24 cellular contexts compared by ENCODE assay signal in genomic region chr16:27462846-27463682, GRCh38.
DNase-seq lines count a peak whose midpoint lies in the region; ATAC-seq and TF ChIP-seq lines count a peak whose summit lies in the region.
"Had no signal": no experiment of that assay in that cellular context is flagged by ENCODE, and none has a peak within 500 bp of the region (broad histone marks: within the 10 kb centered on the region; RNA-seq: fewer than 3 reads in every experiment).

No MANE protein-coding gene starts in this region.

- TF ChIP-seq CTCF in CD4-positive, alpha-beta T cell (IDR thresholded peaks at IDR 0.05): no peak

- peak overlapping the region in 3 of 11 experiments; percentile 25 to 62 (median 50); a peak in 7 of 22 replicates for H3K27ac ChIP-seq in BLaER1 treated with 17β-estradiol and CSF1 and Interleukin-3, amounts not matched to agents 10 nM and 100 nM
- H3K27ac ChIP-seq in CD4-positive, alpha-beta T cell (ENCODE audit: low read depth, low read length): peak overlapping the region; percentile 37

- peaks cover 0 to 71% (median 22%) of the 10 kb centered on the region in 11 experiments; a peak in 13 of 22 replicates for H4K20me1 ChIP-seq in BLaER1 treated with 17β-estradiol and CSF1 and Interleukin-3, amounts not matched to agents 10 nM and 100 nM

- H3K4me3 Mint-ChIP-seq in CD4-positive, alpha-beta T cell: peak overlapping the region; percentile 18
- H3K4me3 Mint-ChIP-seq in activated naive CD8-positive, alpha-beta T cell treated with anti-CD3 and anti-CD28 coated beads, Interleukin-2, amount 10 ng/mL, durations not matched to agents 7 days and 5 days: peak overlapping the region; percentile 56
- peak overlapping the region; percentile 79 for H3K4me3 Mint-ChIP-seq in natural killer cell treated with Interleukin-12 subunit alpha and Interleukin-12 subunit beta and Interleukin-15 and Interleukin-18, amount 100 ng/mL, for 72 hours

- H3K27me3 Mint-ChIP-seq in CD4-positive, alpha-beta T cell: no peaks in the 10 kb centered on the region
- H3K27me3 Mint-ChIP-seq in activated naive CD8-positive, alpha-beta T cell treated with anti-CD3 and anti-CD28 coated beads, Interleukin-2, amount 10 ng/mL, durations not matched to agents 7 days and 5 days: no peaks in the 10 kb centered on the region
- no peaks in the 10 kb centered on the region for H3K27me3 Mint-ChIP-seq in natural killer cell treated with Interleukin-12 subunit alpha and Interleukin-12 subunit beta and Interleukin-15 and Interleukin-18, amount 100 ng/mL, for 72 hours

- no peaks in the 10 kb centered on the region for H3K9me3 Mint-ChIP-seq in CD4-positive, alpha-beta T cell
- no peaks in the 10 kb centered on the region for H3K9me3 Mint-ChIP-seq in activated naive CD8-positive, alpha-beta T cell treated with anti-CD3 and anti-CD28 coated beads, Interleukin-2, amount 10 ng/mL, durations not matched to agents 7 days and 5 days
- H3K9me3 Mint-ChIP-seq in natural killer cell treated with Interleukin-12 subunit alpha and Interleukin-12 subunit beta and Interleukin-15 and Interleukin-18, amount 100 ng/mL, for 72 hours: no peaks in the 10 kb centered on the region
- H3K9me3 Mint-ChIP-seq: activated T-helper 2 cell treated with anti-CD3 and anti-CD28 coated beads, Interferon-gamma antibody, Interleukin-2, Interleukin-4, amounts not matched to agents 10 μg/mL and 5 μg/mL and 100 μg/mL, durations not matched to agents 14 hours and 24 hours and 36 hours had no signal

- peaks cover 81 to 97% (median 91%) of the 10 kb centered on the region in 11 experiments for H3K36me3 ChIP-seq in BLaER1 treated with 17β-estradiol and CSF1 and Interleukin-3, amounts not matched to agents 10 nM and 100 nM

- intact Hi-C loops in CD4-positive, alpha-beta T cell (cut with DNase I, micrococcal nuclease): no loop called here

- no peak for ATAC-seq in CD4-positive, alpha-beta T cell (ENCODE audit: poor library complexity)
- no peak for ATAC-seq in activated naive CD8-positive, alpha-beta T cell treated with anti-CD3 and anti-CD28 coated beads, Interleukin-2, amount 10 ng/mL, durations not matched to agents 7 days and 5 days (ENCODE audit: low read depth)
- no peak for ATAC-seq in natural killer cell treated with Interleukin-12 subunit alpha and Interleukin-12 subunit beta and Interleukin-15 and Interleukin-18, amount 100 ng/mL, for 72 hours
- ATAC-seq in HG03457 (IDR thresholded peaks at IDR 0.05; ENCODE audit: unreplicated experiment): no peak
- ATAC-seq: esophagus mucosa, gastroesophageal sphincter, left colon had no signal

- H3K27me3 ChIP-seq in BLaER1 treated with 17β-estradiol and CSF1 and Interleukin-3, amounts not matched to agents 10 nM and 100 nM: no peaks in the 10 kb centered on the region
- no peaks in the 10 kb centered on the region for H3K27me3 ChIP-seq in CD4-positive, alpha-beta T cell (ENCODE audit: control insufficient read depth, insufficient read depth, low read length)
- H3K27me3 ChIP-seq: gastroesophageal sphincter, upper lobe of left lung had no signal

- POLR2A ChIA-PET in CD4-positive, alpha-beta T cell (lab: Charles Lee): interaction anchor here (0.6 to 2.3 kb wide), 8 partner anchors 11 to 351 kb away, joined by 3 to 8 read pairs (median 3); partner anchors contain the start of genes GTF3C1 and KATNIP
- POLR2A ChIA-PET in activated naive CD8-positive, alpha-beta T cell treated with anti-CD3 and anti-CD28 coated beads, Interleukin-2, amount 10 ng/mL, durations not matched to agents 7 days and 5 days (lab: Charles Lee): interaction anchor here (0.8 to 2.4 kb wide), 7 partner anchors 10 to 297 kb away, joined by 3 to 8 read pairs (median 4); partner anchors contain the start of genes GTF3C1, KATNIP and KDM8
- POLR2A ChIA-PET in HEK293T (lab: Yijun Ruan, JAX): no interaction called here

- no peak overlapping the region for H3K4me3 ChIP-seq in BLaER1 treated with 17β-estradiol and CSF1 and Interleukin-3, amounts not matched to agents 10 nM and 100 nM
- H3K4me3 ChIP-seq: gastroesophageal sphincter, upper lobe of left lung had no signal

- H3K9ac ChIP-seq in BLaER1 treated with 17β-estradiol and CSF1 and Interleukin-3, amounts not matched to agents 10 nM and 100 nM: peak overlapping the region in 5 of 11 experiments; percentile 6 to 45 (median 26); a peak in 7 of 22 replicates

- H3K27ac Mint-ChIP-seq in CD4-positive, alpha-beta T cell: peak overlapping the region; percentile 83
- H3K27ac Mint-ChIP-seq in activated naive CD8-positive, alpha-beta T cell treated with anti-CD3 and anti-CD28 coated beads, Interleukin-2, amount 10 ng/mL, durations not matched to agents 7 days and 5 days: peak overlapping the region; percentile 83
- peak overlapping the region; percentile 84 to 94 for H3K27ac Mint-ChIP-seq in natural killer cell treated with Interleukin-12 subunit alpha and Interleukin-12 subunit beta and Interleukin-15 and Interleukin-18, amount 100 ng/mL, for 72 hours

- DNase-seq in CD4-positive, alpha-beta T cell: no peak
- peak; percentile 31 for DNase-seq in activated naive CD8-positive, alpha-beta T cell treated with anti-CD3 and anti-CD28 coated beads, Interleukin-2, amount 10 ng/mL, durations not matched to agents 7 days and 5 days
- DNase-seq in natural killer cell treated with Interleukin-12 subunit alpha and Interleukin-12 subunit beta and Interleukin-15 and Interleukin-18, amount 100 ng/mL, for 72 hours (ENCODE audit: low spot score): no peak
- DNase-seq in HEK293T (ENCODE audit: extremely low spot score): no peak
- no peak for DNase-seq in HuH-7.5 (ENCODE audit: low spot score)
- DNase-seq: AML-193; Calu3; EL; HCEC 1CT; Kasumi-1; left colon; midbrain; NCI-H1092; NCI-H2029 treated with DMSO at 0.1 percent for 48 hours; SHP77; small intestine; stimulated activated CD4-positive, alpha-beta T cell treated with anti-CD3 and anti-CD28 coated beads, Interleukin-2, amount 100 ng/mL, for 48 hours; SW 1271 had no signal

- H3K4me2 ChIP-seq in BLaER1 treated with 17β-estradiol and CSF1 and Interleukin-3, amounts not matched to agents 10 nM and 100 nM: peak overlapping the region in 9 of 11 experiments; percentile 15 to 70 (median 53); a peak in 16 of 22 replicates

- peaks cover 42% of the 10 kb centered on the region for H3K4me1 Mint-ChIP-seq in CD4-positive, alpha-beta T cell (ENCODE audit: low read depth)
- H3K4me1 Mint-ChIP-seq in activated naive CD8-positive, alpha-beta T cell treated with anti-CD3 and anti-CD28 coated beads, Interleukin-2, amount 10 ng/mL, durations not matched to agents 7 days and 5 days: peaks cover 16% of the 10 kb centered on the region
- peaks cover 24 to 49% of the 10 kb centered on the region in 2 donors for H3K4me1 Mint-ChIP-seq in natural killer cell treated with Interleukin-12 subunit alpha and Interleukin-12 subunit beta and Interleukin-15 and Interleukin-18, amount 100 ng/mL, for 72 hours (ENCODE audit: low read depth in 2 of 2)

- CTCF ChIA-PET in CD4-positive, alpha-beta T cell (lab: Charles Lee): interaction anchor here (1.5 kb wide), 1 partner anchor 283 kb away, joined by 4 read pairs; no protein-coding TSS in a partner anchor
- CTCF ChIA-PET in HEK293T (lab: Yijun Ruan, JAX): no interaction called here

- H3K36me3 Mint-ChIP-seq in CD4-positive, alpha-beta T cell (ENCODE audit: low read depth): peaks cover 59% of the 10 kb centered on the region
- H3K36me3 Mint-ChIP-seq in activated naive CD8-positive, alpha-beta T cell treated with anti-CD3 and anti-CD28 coated beads, Interleukin-2, amount 10 ng/mL, durations not matched to agents 7 days and 5 days: peaks cover 39% of the 10 kb centered on the region
- peaks cover 15% of the 10 kb centered on the region for H3K36me3 Mint-ChIP-seq in natural killer cell treated with Interleukin-12 subunit alpha and Interleukin-12 subunit beta and Interleukin-15 and Interleukin-18, amount 100 ng/mL, for 72 hours

- peaks cover 6 to 53% (median 43%) of the 10 kb centered on the region in 10 experiments for H3K4me1 ChIP-seq in BLaER1 treated with 17β-estradiol and CSF1 and Interleukin-3, amounts not matched to agents 10 nM and 100 nM

- H3K9me3 ChIP-seq in BLaER1 treated with 17β-estradiol and CSF1 and Interleukin-3, amounts not matched to agents 10 nM and 100 nM (replicated peaks in 1 of 11): peaks cover 0 to 12% (median 9%) of the 10 kb centered on the region in 11 experiments; a peak in 17 of 22 replicates
- H3K9me3 ChIP-seq in CD4-positive, alpha-beta T cell (ENCODE audit: control insufficient read depth, low read length): no peaks in the 10 kb centered on the region
- H3K9me3 ChIP-seq: gastroesophageal sphincter, upper lobe of left lung had no signal

TF ChIP-seq in HEK293T, 16 proteins besides CTCF, POLR2A, EP300 and RAD21:
- no peak for TF ChIP-seq SP1 (IDR thresholded peaks at IDR 0.05)
- TF ChIP-seq ELF4 (IDR thresholded peaks at IDR 0.05): no peak
- TF ChIP-seq FOXK2 (IDR thresholded peaks at IDR 0.05): no peak
- TF ChIP-seq HDGF (IDR thresholded peaks at IDR 0.05; ENCODE audit: borderline replicate concordance): no peak
- TF ChIP-seq ARNT (IDR thresholded peaks at IDR 0.05): no peak
- no peak for TF ChIP-seq BHLHE40 (IDR thresholded peaks at IDR 0.05; ENCODE audit: borderline replicate concordance)
- no peak for TF ChIP-seq FOXA1 (IDR thresholded peaks at IDR 0.05)
- no peak for TF ChIP-seq SUZ12 (IDR thresholded peaks at IDR 0.05)
- no peak for TF ChIP-seq PKNOX1 (IDR thresholded peaks at IDR 0.05)
- no peak for TF ChIP-seq ZNF384 (IDR thresholded peaks at IDR 0.05)
- no peak for TF ChIP-seq CTBP1 (IDR thresholded peaks at IDR 0.05; ENCODE audit: borderline replicate concordance)
- TF ChIP-seq NFRKB (IDR thresholded peaks at IDR 0.05): no peak
- TF ChIP-seq FOXM1 (IDR thresholded peaks at IDR 0.05; ENCODE audit: borderline replicate concordance): no peak
- TF ChIP-seq LEF1 (IDR thresholded peaks at IDR 0.05; ENCODE audit: borderline replicate concordance): no peak
- TF ChIP-seq L3MBTL2 (conservative IDR thresholded peaks at IDR 0.05): no peak
- no peak for TF ChIP-seq TARDBP (IDR thresholded peaks at IDR 0.05)

Comparison
In these comparisons a context has a peak if more than half of its experiments do, and no peak if none do; other contexts are left out.
1. H3K4me3 Mint-ChIP-seq: peak in every context shown above with its lines; median percentile 79 in natural killer cell treated with Interleukin-12 subunit alpha and Interleukin-12 subunit beta and Interleukin-15 and Interleukin-18, amount 100 ng/mL, for 72 hours; 56 in activated naive CD8-positive, alpha-beta T cell treated with anti-CD3 and anti-CD28 coated beads, Interleukin-2, amount 10 ng/mL, durations not matched to agents 7 days and 5 days; 18 in CD4-positive, alpha-beta T cell.